Comparison of ENCODE assay signal across 15 cellular contexts in the genomic region with DNA sequence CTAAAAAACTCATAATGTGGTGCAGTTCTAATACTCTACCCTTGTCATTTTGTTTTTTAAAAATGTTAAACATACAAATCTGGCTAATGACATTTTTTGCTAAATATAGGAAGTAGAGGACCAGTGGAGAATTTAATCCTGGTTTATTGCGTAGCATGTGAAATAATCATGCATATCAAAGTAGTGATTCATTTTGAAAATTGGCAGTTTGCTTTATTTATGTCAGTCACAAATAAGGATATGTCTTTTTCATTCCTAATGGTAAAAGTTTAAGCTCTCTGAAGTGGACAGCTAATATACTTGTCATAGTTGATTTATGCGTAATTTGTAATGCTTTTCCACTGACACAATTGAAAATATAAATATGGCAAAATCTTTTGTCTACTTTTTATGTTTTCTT.
A peak's percentile ranks its signal among the peaks of the same experiment; 100 is the strongest.
DNase-seq lines count a peak whose midpoint lies in the region; ATAC-seq, FAIRE-seq and TF ChIP-seq lines count a peak whose summit lies in the region.
"Had no signal": no experiment of that assay in that cellular context is flagged by ENCODE, and none has a peak within 500 bp of the region (broad histone marks: within the 10 kb centered on the region; RNA-seq: fewer than 3 reads in every experiment).

No MANE protein-coding gene starts in this region.

- POLR2A ChIA-PET in endothelial cell of umbilical vein (lab: Charles Lee) = no interaction called here

- H3K27me3 ChIP-seq in endothelial cell of umbilical vein (ENCODE audit: control insufficient read depth in 2 of 2, insufficient read depth in 2 of 2, low read length in 2 of 2) (no peaks in the 10 kb centered on the region), Karpas-422 (ENCODE audit: low read length) (no peaks in the 10 kb centered on the region)
- H3K27me3 ChIP-seq: body of pancreas had no signal

- BruUV-seq in endothelial cell of umbilical vein (replicated peaks; lab: Mats Ljungman, UMichigan) = no TSS peak

- peaks cover 17% of the 10 kb centered on the region for H3K36me3 Mint-ChIP-seq in osteocyte (ENCODE audit: unreplicated experiment)

- H3K4me3 Mint-ChIP-seq in osteocyte (ENCODE audit: unreplicated experiment) = no peak overlapping the region
- H3K4me3 Mint-ChIP-seq: CD8-positive, alpha-beta memory T cell; stimulated activated naive B cell treated with anti-CD40 and anti-IgM and Interleukin-4, amounts not matched to agents 10 μg/mL and 1 μg/mL and 100 μg/mL, for 72 hours had no signal

- no peaks in the 10 kb centered on the region for H3K9me1 ChIP-seq in endothelial cell of umbilical vein (replicated peaks; ENCODE audit: control insufficient read depth, extremely low read depth, insufficient read depth, low read length)

- H3K9me3 Mint-ChIP-seq in osteocyte (ENCODE audit: unreplicated experiment) = peaks cover 14% of the 10 kb centered on the region

- intact Hi-C loops in endothelial cell of umbilical vein (cut with micrococcal nuclease) = no loop called here

- H3K4me3 ChIP-seq in endothelial cell of umbilical vein (replicated peaks in 1 of 3; ENCODE audit: insufficient read depth in 1 of 3, low read depth in 1 of 3, low read length in 3 of 3) (no peak overlapping the region), Karpas-422 (ENCODE audit: low read length) (no peak overlapping the region)
- H3K4me3 ChIP-seq: body of pancreas had no signal

- TF ChIP-seq CTCF in endothelial cell of umbilical vein (IDR thresholded peaks at IDR 0.05; ENCODE audit: extremely low read depth in 1 of 2, insufficient read depth in 1 of 2, low read depth in 1 of 2, low read length in 2 of 2) = no peak
- TF ChIP-seq CTCF in osteocyte (IDR thresholded peaks at IDR 0.05) = no peak

- no peak for ATAC-seq in GM21515 (IDR thresholded peaks at IDR 0.05; ENCODE audit: unreplicated experiment)
- ATAC-seq: body of pancreas; stimulated activated naive B cell treated with anti-CD40 and anti-IgM and Interleukin-4, amounts not matched to agents 10 μg/mL and 1 μg/mL and 100 μg/mL, for 72 hours had no signal

- H3K9me2 ChIP-seq in Karpas-422 (replicated peaks; ENCODE audit: insufficient read depth, low read length) = no peaks in the 10 kb centered on the region

- H4K20me1 ChIP-seq in endothelial cell of umbilical vein (replicated peaks; ENCODE audit: control insufficient read depth, extremely low read depth, insufficient read depth, low read length) (no peaks in the 10 kb centered on the region), Karpas-422 (ENCODE audit: insufficient read depth, low read depth, low read length) (no peaks in the 10 kb centered on the region)

- H3K79me2 ChIP-seq in endothelial cell of umbilical vein (ENCODE audit: control insufficient read depth, insufficient read depth, low read length) (no peaks in the 10 kb centered on the region), Karpas-422 (ENCODE audit: low read length) (no peaks in the 10 kb centered on the region)
- H3K79me2 ChIP-seq: parathyroid adenoma had no signal

- CTCF ChIA-PET in endothelial cell of umbilical vein (lab: Charles Lee) = no interaction called here

- H3K27me3 Mint-ChIP-seq in osteocyte (ENCODE audit: unreplicated experiment) = no peaks in the 10 kb centered on the region
- H3K27me3 Mint-ChIP-seq: CD8-positive, alpha-beta memory T cell; stimulated activated naive B cell treated with anti-CD40 and anti-IgM and Interleukin-4, amounts not matched to agents 10 μg/mL and 1 μg/mL and 100 μg/mL, for 72 hours had no signal

- H3K4me2 ChIP-seq in endothelial cell of umbilical vein (ENCODE audit: insufficient read depth, low read length) (no peak overlapping the region), Karpas-422 (ENCODE audit: low read depth, low read length, poor library complexity, severe bottlenecking) (no peak overlapping the region)

- H2AFZ ChIP-seq in endothelial cell of umbilical vein (ENCODE audit: low read depth, low read length) (no peak overlapping the region), Karpas-422 (ENCODE audit: low read length) (no peak overlapping the region)
- H2AFZ ChIP-seq: parathyroid adenoma had no signal

- no peaks in the 10 kb centered on the region for H3K9me3 ChIP-seq in endothelial cell of umbilical vein (replicated peaks; ENCODE audit: control insufficient read depth, insufficient read depth, low read length)
- no peaks in the 10 kb centered on the region for H3K9me3 ChIP-seq in Karpas-422 (ENCODE audit: low read length)
- H3K9me3 ChIP-seq: body of pancreas had no signal

- peaks cover 27% of the 10 kb centered on the region for H3K4me1 Mint-ChIP-seq in osteocyte (ENCODE audit: unreplicated experiment)
- H3K4me1 Mint-ChIP-seq: stimulated activated naive B cell treated with anti-CD40 and anti-IgM and Interleukin-4, amounts not matched to agents 10 μg/mL and 1 μg/mL and 100 μg/mL, for 72 hours had no signal

- no peaks in the 10 kb centered on the region for H3K4me1 ChIP-seq in endothelial cell of umbilical vein (ENCODE audit: control insufficient read depth, extremely low read depth, insufficient read depth, low read length)
- H3K4me1 ChIP-seq in Karpas-422 (ENCODE audit: low read length) = no peaks in the 10 kb centered on the region
- H3K4me1 ChIP-seq: body of pancreas, parathyroid adenoma had no signal

- no peak overlapping the region for H3K9ac ChIP-seq in endothelial cell of umbilical vein (replicated peaks; ENCODE audit: extremely low read depth, insufficient read depth, low read length)
- no peak overlapping the region for H3K9ac ChIP-seq in Karpas-422 (ENCODE audit: low read length)
- H3K9ac ChIP-seq: parathyroid adenoma had no signal

- no peak for TF ChIP-seq POLR2A in endothelial cell of umbilical vein (IDR thresholded peaks at IDR 0.05; ENCODE audit: low read depth, low read length)

- dilution Hi-C loops in endothelial cell of umbilical vein (cut with MboI; ENCODE audit: extremely low pct_ligation_motif_present, low sequenced_read_pairs) = no loop called here

- FAIRE-seq in endothelial cell of umbilical vein (lab: Jason Lieb, UNC) = no peak
- FAIRE-seq: endometrium had no signal

- H3K36me3 ChIP-seq in endothelial cell of umbilical vein (ENCODE audit: control insufficient read depth in 2 of 2, extremely low read depth in 1 of 2, insufficient read depth in 2 of 2, low read length in 2 of 2) (no peaks in the 10 kb centered on the region), Karpas-422 (ENCODE audit: insufficient read depth, low read length) (no peaks in the 10 kb centered on the region)

- H3K27ac ChIP-seq in endothelial cell of umbilical vein (ENCODE audit: insufficient read depth, low read depth, low read length) (no peak overlapping the region), Karpas-422 (ENCODE audit: low read length) (no peak overlapping the region)
- H3K27ac ChIP-seq: body of pancreas, parathyroid adenoma had no signal

- H3K27ac Mint-ChIP-seq in osteocyte (ENCODE audit: unreplicated experiment) = peak overlapping the region; percentile 24
- H3K27ac Mint-ChIP-seq: CD8-positive, alpha-beta memory T cell; stimulated activated naive B cell treated with anti-CD40 and anti-IgM and Interleukin-4, amounts not matched to agents 10 μg/mL and 1 μg/mL and 100 μg/mL, for 72 hours had no signal

- DNase-seq in COLO829 (ENCODE audit: low spot score) (peak; percentile 21), RPMI7951 (ENCODE audit: low read depth) (peak; percentile 46), endothelial cell of umbilical vein (ENCODE audit: low read depth, low spot score) (peak; percentile 7), osteocyte (ENCODE audit: extremely low spot score, unreplicated experiment) (no peak), NCI-H82 treated with DMSO at 0.1 percent for 48 hours (lab: John Stamatoyannopoulos, UW; ENCODE audit: unreplicated experiment) (no peak), Karpas-422 (no peak), NCI-H1092 treated with DMSO at 0.1 percent for 48 hours (lab: John Stamatoyannopoulos, UW) (no peak)
- DNase-seq: activated CD4-positive, alpha-beta T cell treated with anti-CD3 and anti-CD28 coated beads for 48 hours; body of pancreas; CD8-positive, alpha-beta memory T cell; NCI-H2107; stimulated activated naive B cell treated with anti-CD40 and anti-IgM and Interleukin-4, amounts not matched to agents 10 μg/mL and 1 μg/mL and 100 μg/mL, for 72 hours had no signal

TF ChIP-seq in endothelial cell of umbilical vein, 7 proteins besides CTCF, POLR2A, EP300 and RAD21:
- TF ChIP-seq, protein P1, sequence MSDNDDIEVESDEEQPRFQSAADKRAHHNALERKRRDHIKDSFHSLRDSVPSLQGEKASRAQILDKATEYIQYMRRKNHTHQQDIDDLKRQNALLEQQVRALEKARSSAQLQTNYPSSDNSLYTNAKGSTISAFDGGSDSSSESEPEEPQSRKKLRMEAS (IDR thresholded peaks at IDR 0.05; ENCODE audit: insufficient read depth, insufficient read length) = no peak
- TF ChIP-seq GATA2 (IDR thresholded peaks at IDR 0.05; ENCODE audit: insufficient read depth, insufficient read length, low read depth, low read length) = no peak
- TF ChIP-seq POLR2AphosphoS5 (IDR thresholded peaks at IDR 0.05; ENCODE audit: insufficient read depth, low read depth, low read length) = no peak
- TF ChIP-seq JUN (IDR thresholded peaks at IDR 0.05; ENCODE audit: borderline replicate concordance, insufficient read depth, insufficient read length, low read depth) = no peak
- no peak for TF ChIP-seq EZH2 (IDR thresholded peaks at IDR 0.05; ENCODE audit: borderline replicate concordance, low read depth, low read length, severe bottlenecking)
- no peak for TF ChIP-seq MYC (IDR thresholded peaks at IDR 0.05; ENCODE audit: low read depth, low read length)
- TF ChIP-seq FOS (IDR thresholded peaks at IDR 0.05; ENCODE audit: borderline replicate concordance, insufficient read depth, low read length) = no peak
TF ChIP-seq in endothelial cell of umbilical vein: peak in this region for 0.

Comparison
In these comparisons a context has a peak if more than half of its experiments do, and no peak if none do; other contexts are left out.
1. DNase-seq: peak in COLO829 (single experiment), RPMI7951 (single experiment) and endothelial cell of umbilical vein (single experiment); none in osteocyte (single experiment), NCI-H82 treated with DMSO at 0.1 percent for 48 hours (single experiment), Karpas-422 (single experiment) and NCI-H1092 treated with DMSO at 0.1 percent for 48 hours (single experiment).